ENCODE assay signal across 22 cellular contexts in genomic region chr7:102129636-102130370, GRCh38.
A peak's percentile ranks its signal among the peaks of the same experiment; 100 is the strongest.
DNase-seq lines count a peak whose midpoint lies in the region; ATAC-seq and TF ChIP-seq lines count a peak whose summit lies in the region.
"Had no signal": no experiment of that assay in that cellular context is flagged by ENCODE, and none has a peak within 500 bp of the region (broad histone marks: within the 10 kb centered on the region; RNA-seq: fewer than 3 reads in every experiment).

No MANE protein-coding gene starts in this region.

- peak overlapping the region; percentile 63 for H3K27ac Mint-ChIP-seq in WTC11
- H3K27ac Mint-ChIP-seq: activated T-helper 2 cell treated with anti-CD3 and anti-CD28 coated beads, Interferon-gamma antibody, Interleukin-2, Interleukin-4, amounts not matched to agents 10 μg/mL and 5 μg/mL and 100 μg/mL, durations not matched to agents 14 hours and 24 hours and 36 hours had no signal

- CTCF ChIA-PET in WTC11 (lab: Charles Lee), result no interaction called here

- no peak for TF ChIP-seq POLR2A in tibial nerve (IDR thresholded peaks at IDR 0.05)
- TF ChIP-seq POLR2A in prostate gland (IDR thresholded peaks at IDR 0.05), result no peak

- DNase-seq in NCI-H2171 treated with DMSO at 0.1 percent for 48 hours (lab: John Stamatoyannopoulos, UW) (peak; percentile 27), NCI-H2171 (lab: John Stamatoyannopoulos, UW) (no peak), WTC11 (ENCODE audit: low spot score) (no peak), iris pigment epithelial cell (ENCODE audit: low read depth) (peak; percentile 31), tibial nerve (ENCODE audit: low spot score in 2 of 2) (no peak), NCI-H2107 treated with DMSO at 0.1 percent for 48 hours (lab: John Stamatoyannopoulos, UW; ENCODE audit: unreplicated experiment) (no peak), prostate gland (ENCODE audit: low spot score) (no peak), NCI-H1105 (lab: John Stamatoyannopoulos, UW) (no peak)
- DNase-seq: activated CD4-positive, alpha-beta T cell treated with anti-CD3 and anti-CD28 coated beads for 4 hours; GF-D8; IMR-90; NCI-H187; NCI-H524 treated with DMSO at 0.1 percent for 48 hours; stimulated activated CD4-positive, alpha-beta T cell treated with anti-CD3 and anti-CD28 coated beads, Interleukin-1b, Interleukin-23, amount 100 ng/mL, for 48 hours; stimulated activated naive CD8-positive, alpha-beta T cell treated with anti-CD3 and anti-CD28 coated beads, Interleukin-15, Interleukin-2, amounts not matched to agents 100 U/mL and 50 U/mL, for 24 hours; transverse colon had no signal

- H3K27me3 Mint-ChIP-seq in WTC11 (ENCODE audit: low read depth), result no peaks in the 10 kb centered on the region

- H3K4me1 ChIP-seq in tibial nerve, result peaks cover 0 to 19% (median 2%) of the 10 kb centered on the region in 4 donors
- no peaks in the 10 kb centered on the region for H3K4me1 ChIP-seq in prostate gland (replicated peaks)
- H3K4me1 ChIP-seq: HAP-1 had no signal

- no peaks in the 10 kb centered on the region for H3K9me3 ChIP-seq in tibial nerve
- H3K9me3 ChIP-seq in prostate gland, result no peaks in the 10 kb centered on the region
- H3K9me3 ChIP-seq: gastroesophageal sphincter, HAP-1, transverse colon had no signal

- TF ChIP-seq EP300 in tibial nerve (IDR thresholded peaks at IDR 0.05), result no peak

- H3K4me1 Mint-ChIP-seq in WTC11, result peaks cover 16% of the 10 kb centered on the region

- H3K27me3 ChIP-seq in tibial nerve, result no peaks in the 10 kb centered on the region
- H3K27me3 ChIP-seq in prostate gland (replicated peaks; ENCODE audit: insufficient read depth), result no peaks in the 10 kb centered on the region
- H3K27me3 ChIP-seq: gastroesophageal sphincter, transverse colon had no signal

- H3K9me3 Mint-ChIP-seq in WTC11, result peaks cover 4% of the 10 kb centered on the region
- H3K9me3 Mint-ChIP-seq: activated T-helper 2 cell treated with anti-CD3 and anti-CD28 coated beads, Interferon-gamma antibody, Interleukin-2, Interleukin-4, amounts not matched to agents 10 μg/mL and 5 μg/mL and 100 μg/mL, durations not matched to agents 14 hours and 24 hours and 36 hours had no signal

- POLR2A ChIA-PET in WTC11 (lab: Charles Lee), result no interaction called here

- H3K4me3 Mint-ChIP-seq in WTC11, result no peak overlapping the region

- intact Hi-C loops in prostate gland (cut with DNase I), result loop anchor here (5.0 to 10.0 kb wide), 3 partner anchors 185 to 443 kb away; no protein-coding TSS in a partner anchor

- TF ChIP-seq CTCF in WTC11 (IDR thresholded peaks at IDR 0.05) (no peak), tibial nerve (IDR thresholded peaks at IDR 0.05) (no peak), prostate gland (IDR thresholded peaks at IDR 0.05) (no peak)

- ATAC-seq in WTC11, result no peak
- ATAC-seq: esophagus mucosa; gastroesophageal sphincter; GM12878; stimulated activated naive CD8-positive, alpha-beta T cell treated with anti-CD3 and anti-CD28 coated beads, Interleukin-15, Interleukin-2, amounts not matched to agents 100 U/mL and 50 U/mL, for 24 hours had no signal

- H3K4me3 ChIP-seq in tibial nerve (no peak overlapping the region), prostate gland (no peak overlapping the region)
- H3K4me3 ChIP-seq: gastroesophageal sphincter, GM12878, HAP-1, transverse colon had no signal

- H3K27ac ChIP-seq in tibial nerve (peak overlapping the region in 3 of 4 donors; percentile 12 to 93 (median 53)), prostate gland (no peak overlapping the region)
- H3K27ac ChIP-seq: 22Rv1, gastroesophageal sphincter, transverse colon had no signal

- peaks cover 24% of the 10 kb centered on the region for H3K36me3 Mint-ChIP-seq in WTC11

- H3K36me3 ChIP-seq in tibial nerve (no peaks in the 10 kb centered on the region), prostate gland (no peaks in the 10 kb centered on the region)
- H3K36me3 ChIP-seq: HAP-1, transverse colon had no signal

- 68 to 71% methylated on average over 15 of the region's 15 CpGs for WGBS in tibial nerve, 2 donors
- 68% methylated on average over 15 of the region's 15 CpGs for WGBS in prostate gland

TF ChIP-seq in WTC11, 78 proteins besides CTCF, POLR2A, EP300 and RAD21 (continues in another document):
- TF ChIP-seq MLX (CRISPR knock-in tag; IDR thresholded peaks at IDR 0.05), result no peak
- TF ChIP-seq E2F5 (CRISPR knock-in tag; IDR thresholded peaks at IDR 0.05), result no peak
- TF ChIP-seq ZNF396 (CRISPR knock-in tag; IDR thresholded peaks at IDR 0.05; ENCODE audit: borderline replicate concordance), result no peak
- TF ChIP-seq FOXP4 (CRISPR knock-in tag; IDR thresholded peaks at IDR 0.05), result no peak
- no peak for TF ChIP-seq PRRX2 (CRISPR knock-in tag; IDR thresholded peaks at IDR 0.05)
- TF ChIP-seq ZNF317 (CRISPR knock-in tag; IDR thresholded peaks at IDR 0.05; ENCODE audit: borderline replicate concordance, low read depth), result no peak
- no peak for TF ChIP-seq IRF2 (CRISPR knock-in tag; IDR thresholded peaks at IDR 0.05; ENCODE audit: borderline replicate concordance, low read depth)
- TF ChIP-seq GRHL2 (CRISPR knock-in tag; IDR thresholded peaks at IDR 0.05; ENCODE audit: insufficient replicate concordance, severe bottlenecking), result no peak
- no peak for TF ChIP-seq ZNF281 (CRISPR knock-in tag; IDR thresholded peaks at IDR 0.05)
- no peak for TF ChIP-seq ZNF263 (CRISPR knock-in tag; IDR thresholded peaks at IDR 0.05; ENCODE audit: low read depth)
- no peak for TF ChIP-seq TEAD4 (CRISPR knock-in tag; IDR thresholded peaks at IDR 0.05)
- TF ChIP-seq E2F1 (CRISPR knock-in tag; IDR thresholded peaks at IDR 0.05), result no peak

Comparison
In these comparisons a context has a peak if more than half of its experiments do, and no peak if none do; other contexts are left out.
1. DNase-seq: peak in NCI-H2171 treated with DMSO at 0.1 percent for 48 hours (single experiment) and iris pigment epithelial cell (single experiment); none in NCI-H2171 (single experiment), WTC11 (single experiment), tibial nerve (0 of 2), NCI-H2107 treated with DMSO at 0.1 percent for 48 hours (single experiment), prostate gland (single experiment) and NCI-H1105 (single experiment).
2. H3K27ac ChIP-seq: peak in tibial nerve (3 of 4); none in prostate gland (0 of 2).